Comparison of ENCODE assay signal across 17 cellular contexts in genomic region chr7:32318300-32319018, GRCh38.
DNase-seq lines count a peak whose midpoint lies in the region; ATAC-seq and TF ChIP-seq lines count a peak whose summit lies in the region.
"Had no signal": no experiment of that assay in that cellular context is flagged by ENCODE, and none has a peak within 500 bp of the region (broad histone marks: within the 10 kb centered on the region; RNA-seq: fewer than 3 reads in every experiment).

No MANE protein-coding gene starts in this region.

- intact Hi-C loops in esophagus squamous epithelium (cut with DNase I) = no loop called here

- H3K79me1 ChIP-seq in mesenchymal stem cell (replicated peaks; ENCODE audit: low read length, poor library complexity, severe bottlenecking) = no peaks in the 10 kb centered on the region

- POLR2A ChIA-PET in GM10248 (lab: Yijun Ruan, JAX) = no interaction called here

- DNase-seq in esophagus squamous epithelium (lab: John Stamatoyannopoulos, UW) (no peak), mesenchymal stem cell (no peak), thoracic aorta (ENCODE audit: low spot score) (no peak), T-helper 9 cell (no peak), medulla oblongata (ENCODE audit: extremely low spot score) (no peak), GM10248 (ENCODE audit: extremely low spot score) (no peak)
- DNase-seq: activated naive CD4-positive, alpha-beta T cell treated with anti-CD3 and anti-CD28 coated beads, Interleukin-2, amount 50 U/mL, for 16 hours; BE2C; dermis blood vessel endothelial cell; DMS153; HFFc6; NCI-H446; stimulated activated CD4-positive, alpha-beta T cell treated with anti-CD3 and anti-CD28 coated beads, Interleukin-4, amount 100 ng/mL, for 24 hours; stimulated activated CD8-positive, alpha-beta memory T cell treated with anti-CD3 and anti-CD28 coated beads, Interleukin-4, amount 100 ng/mL, for 48 hours; T1000 had no signal

- H3K27ac ChIP-seq in esophagus squamous epithelium (no peak overlapping the region), mesenchymal stem cell (ENCODE audit: low read length, poor library complexity, severe bottlenecking) (no peak overlapping the region), thoracic aorta (no peak overlapping the region)
- H3K27ac ChIP-seq: SJSA1 had no signal

- no peak overlapping the region for H2BK12ac ChIP-seq in mesenchymal stem cell (ENCODE audit: low read length in 2 of 2)

- H3K9ac ChIP-seq in mesenchymal stem cell (ENCODE audit: low read length) = peak overlapping the region; percentile 17

- H4K91ac ChIP-seq in mesenchymal stem cell (ENCODE audit: low read length) = no peak overlapping the region

- no peak overlapping the region for H3K4me2 ChIP-seq in mesenchymal stem cell (ENCODE audit: low read length, poor library complexity, severe bottlenecking)

- CTCF ChIA-PET in GM10248 (lab: Yijun Ruan, JAX) = no interaction called here

- 32 to 70% methylated on average over 18 to 27 of the region's 37 CpGs for WGBS in esophagus squamous epithelium, 2 donors
- WGBS in mesenchymal stem cell = 82% methylated on average over 37 of the region's 37 CpGs

- no peak overlapping the region for H2BK5ac ChIP-seq in mesenchymal stem cell (ENCODE audit: low read depth, low read length, poor library complexity, severe bottlenecking)

- H2BK15ac ChIP-seq in mesenchymal stem cell (ENCODE audit: low read depth, poor library complexity, severe bottlenecking) = no peak overlapping the region

- H2AFZ ChIP-seq in mesenchymal stem cell (ENCODE audit: low read depth, low read length) = no peak overlapping the region

- no peak overlapping the region for H3K18ac ChIP-seq in mesenchymal stem cell (ENCODE audit: low read depth in 1 of 2, low read length in 2 of 2)

- H4K8ac ChIP-seq in mesenchymal stem cell (ENCODE audit: low read length) = no peak overlapping the region

- H3K4ac ChIP-seq in mesenchymal stem cell (ENCODE audit: low read depth in 1 of 2, low read length in 2 of 2) = no peak overlapping the region

- no peak for TF ChIP-seq POLR2A in esophagus squamous epithelium (IDR thresholded peaks at IDR 0.05)

- no peak overlapping the region for H3K14ac ChIP-seq in mesenchymal stem cell (ENCODE audit: low read length in 2 of 2)

- H2AK5ac ChIP-seq in mesenchymal stem cell (ENCODE audit: low read length, severe bottlenecking) = no peak overlapping the region

- peak; percentile 19; the same call in 1 of the 3 replicates for ATAC-seq in SK-N-SH treated with all-trans-retinoic acid at 6 μM for 48 hours
- ATAC-seq in thoracic aorta (ENCODE audit: insufficient number of reproducible peaks, low FRiP score, low read depth) = no peak

- H3K23ac ChIP-seq in mesenchymal stem cell (ENCODE audit: low read length in 2 of 2) = no peak overlapping the region

- H3K27me3 ChIP-seq in esophagus squamous epithelium (peaks cover 0 to 25% (median 0%) of the 10 kb centered on the region in 4 donors), mesenchymal stem cell (ENCODE audit: control insufficient read depth in 1 of 2, insufficient read depth in 1 of 2, low read length in 2 of 2) (peaks cover 8 to 54% of the 10 kb centered on the region in 2 experiments), thoracic aorta (replicated peaks; ENCODE audit: insufficient read depth) (no peaks in the 10 kb centered on the region)
- H3K27me3 ChIP-seq: SJSA1 had no signal

- H3K36me3 ChIP-seq in esophagus squamous epithelium (no peaks in the 10 kb centered on the region), mesenchymal stem cell (ENCODE audit: control insufficient read depth in 1 of 2, insufficient read depth in 2 of 2, low read depth in 1 of 2, low read length in 2 of 2) (no peaks in the 10 kb centered on the region), thoracic aorta (no peaks in the 10 kb centered on the region)
- H3K36me3 ChIP-seq: BE2C, SJSA1 had no signal

- no peaks in the 10 kb centered on the region for H3K9me3 ChIP-seq in esophagus squamous epithelium
- H3K9me3 ChIP-seq in mesenchymal stem cell (ENCODE audit: control insufficient read depth, low read length) = no peaks in the 10 kb centered on the region
- H3K9me3 ChIP-seq in thoracic aorta = no peaks in the 10 kb centered on the region
- H3K9me3 ChIP-seq: BE2C, SJSA1 had no signal

- peaks cover 0 to 11% (median 0%) of the 10 kb centered on the region in 3 donors for H3K4me1 ChIP-seq in esophagus squamous epithelium
- H3K4me1 ChIP-seq in mesenchymal stem cell (ENCODE audit: control insufficient read depth, insufficient read depth, low read depth, low read length) = no peaks in the 10 kb centered on the region
- H3K4me1 ChIP-seq in thoracic aorta (ENCODE audit: control insufficient read depth in 1 of 2, low read depth in 2 of 2) = no peaks in the 10 kb centered on the region
- H3K4me1 ChIP-seq: SJSA1 had no signal

- H2BK120ac ChIP-seq in mesenchymal stem cell (ENCODE audit: low read depth, low read length) = no peak overlapping the region

- H3K4me3 ChIP-seq in esophagus squamous epithelium = peak overlapping the region in 3 of 4 donors; percentile 9 to 45 (median 27)
- peak overlapping the region in 1 of 2 experiments; percentile 70 for H3K4me3 ChIP-seq in mesenchymal stem cell (ENCODE audit: insufficient read depth in 1 of 2, low read depth in 1 of 2, low read length in 2 of 2)
- H3K4me3 ChIP-seq in thoracic aorta = peak overlapping the region; percentile 42
- H3K4me3 ChIP-seq: SJSA1 had no signal

- TF ChIP-seq CTCF in esophagus squamous epithelium (IDR thresholded peaks at IDR 0.05) = no peak
- TF ChIP-seq CTCF in thoracic aorta (IDR thresholded peaks at IDR 0.05) = no peak
- no peak for TF ChIP-seq CTCF in GM10248 (IDR thresholded peaks at IDR 0.05; ENCODE audit: control extremely low read depth, extremely low read depth, low read depth, missing control alignments)

TF ChIP-seq in SK-N-SH treated with all-trans-retinoic acid at 6 μM for 48 hours, 23 proteins besides CTCF, POLR2A, EP300 and RAD21:
- TF ChIP-seq PPARA (CRISPR knock-in tag; IDR thresholded peaks at IDR 0.05; ENCODE audit: borderline replicate concordance) (no peak), TOX (CRISPR knock-in tag; IDR thresholded peaks at IDR 0.05; ENCODE audit: borderline replicate concordance) (no peak), PATZ1 (CRISPR knock-in tag; IDR thresholded peaks at IDR 0.05; ENCODE audit: borderline replicate concordance) (no peak), CSDC2 (CRISPR knock-in tag; IDR thresholded peaks at IDR 0.05) (no peak), ZNF8 (CRISPR knock-in tag; IDR thresholded peaks at IDR 0.05) (no peak), ZFP3 (CRISPR knock-in tag; IDR thresholded peaks at IDR 0.05) (no peak), ZNF70 (CRISPR knock-in tag; IDR thresholded peaks at IDR 0.05) (no peak)
